8 cellular contexts compared by ENCODE assay signal in the genomic region with DNA sequence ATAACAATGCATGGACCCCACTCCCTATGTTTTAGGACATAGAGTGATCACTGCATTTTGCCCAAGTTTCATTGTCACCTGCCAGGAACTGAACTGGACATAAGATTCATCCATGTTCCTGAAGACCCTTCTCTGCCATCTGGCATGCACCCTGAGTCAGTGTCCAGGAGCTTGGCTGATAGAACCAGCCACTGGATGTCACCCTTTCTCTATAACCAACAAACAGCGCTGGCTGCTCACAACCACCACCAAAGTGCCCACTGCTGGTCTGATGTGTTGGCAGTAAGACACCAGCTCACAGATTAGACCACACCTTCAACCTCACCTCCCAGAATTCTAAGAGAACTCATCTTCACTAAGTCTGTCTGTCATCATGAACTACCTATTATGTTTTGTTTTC.
DNase-seq lines count a peak whose midpoint lies in the region; ATAC-seq and TF ChIP-seq lines count a peak whose summit lies in the region.

No MANE protein-coding gene starts in this region.

- no peak overlapping the region for H3K27ac Mint-ChIP-seq in activated T-helper 17 cell treated with anti-CD3 and anti-CD28 coated beads, Interleukin-2, amount 50 U/mL, for 72 hours

- no peaks in the 10 kb centered on the region for H3K36me3 Mint-ChIP-seq in activated T-helper 17 cell treated with anti-CD3 and anti-CD28 coated beads, Interleukin-2, amount 50 U/mL, for 72 hours (ENCODE audit: low read depth)

- ATAC-seq in HG03139 (IDR thresholded peaks at IDR 0.05; ENCODE audit: unreplicated experiment) (no peak), HG02763 (IDR thresholded peaks at IDR 0.05; ENCODE audit: unreplicated experiment) (no peak)
- ATAC-seq in activated T-helper 17 cell treated with anti-CD3 and anti-CD28 coated beads, Interleukin-2, amount 50 U/mL, for 72 hours (replicated peaks): no peak

- DNase-seq in GM10266 (ENCODE audit: extremely low spot score) (no peak), NAMALWA (ENCODE audit: low spot score) (peak; percentile 73), SK-N-DZ (ENCODE audit: low spot score) (peak; percentile 74), iPS DF 4.7 (ENCODE audit: extremely low read depth, low spot score) (peak; percentile 28)
- DNase-seq in stimulated activated CD4-positive, alpha-beta T cell treated with anti-CD3 and anti-CD28 coated beads, Interleukin-4, amount 100 ng/mL, for 1 hour: no peak

- H3K4me1 Mint-ChIP-seq in activated T-helper 17 cell treated with anti-CD3 and anti-CD28 coated beads, Interleukin-2, amount 50 U/mL, for 72 hours: no peaks in the 10 kb centered on the region

- no peak overlapping the region for H3K4me3 Mint-ChIP-seq in activated T-helper 17 cell treated with anti-CD3 and anti-CD28 coated beads, Interleukin-2, amount 50 U/mL, for 72 hours

- H3K27me3 Mint-ChIP-seq in activated T-helper 17 cell treated with anti-CD3 and anti-CD28 coated beads, Interleukin-2, amount 50 U/mL, for 72 hours: peaks cover 22% of the 10 kb centered on the region

- peak; percentile 12 for TF ChIP-seq CTCF in GM10266 (IDR thresholded peaks at IDR 0.05; ENCODE audit: control insufficient read depth, insufficient read depth, low read depth, missing control alignments)

- H3K9me3 Mint-ChIP-seq in activated T-helper 17 cell treated with anti-CD3 and anti-CD28 coated beads, Interleukin-2, amount 50 U/mL, for 72 hours: no peaks in the 10 kb centered on the region

Comparison
In these comparisons a context has a peak if more than half of its experiments do, and no peak if none do; other contexts are left out.
1. DNase-seq: peak in NAMALWA (single experiment), SK-N-DZ (single experiment) and iPS DF 4.7 (single experiment); none in GM10266 (single experiment) and stimulated activated CD4-positive, alpha-beta T cell treated with anti-CD3 and anti-CD28 coated beads, Interleukin-4, amount 100 ng/mL, for 1 hour (single experiment).